In genomic region chr4:101035522-101035921, GRCh38 we compare ENCODE assay signal across 19 cellular contexts.
A peak's percentile ranks its signal among the peaks of the same experiment; 100 is the strongest.
DNase-seq lines count a peak whose midpoint lies in the region; ATAC-seq and TF ChIP-seq lines count a peak whose summit lies in the region.
"Had no signal": no experiment of that assay in that cellular context is flagged by ENCODE, and none has a peak within 500 bp of the region (broad histone marks: within the 10 kb centered on the region; RNA-seq: fewer than 3 reads in every experiment).

No MANE protein-coding gene starts in this region.

- H3K36me3 Mint-ChIP-seq in central memory CD8-positive, alpha-beta T cell (ENCODE audit: insufficient read depth): peaks cover 8% of the 10 kb centered on the region
- H3K36me3 Mint-ChIP-seq in neural progenitor cell: peaks cover 24% of the 10 kb centered on the region
- peaks cover 22% of the 10 kb centered on the region for H3K36me3 Mint-ChIP-seq in activated T-helper 2 cell treated with anti-CD3 and anti-CD28 coated beads, Interferon-gamma antibody, Interleukin-2, Interleukin-4, amounts not matched to agents 10 μg/mL and 5 μg/mL and 100 μg/mL, durations not matched to agents 14 hours and 24 hours and 36 hours (ENCODE audit: low read depth)

- no peaks in the 10 kb centered on the region for H3K9me3 ChIP-seq in neural progenitor cell (ENCODE audit: low read depth)
- no peaks in the 10 kb centered on the region for H3K9me3 ChIP-seq in right atrium auricular region

- intact Hi-C loops in activated T-helper 2 cell treated with anti-CD3 and anti-CD28 coated beads, Interferon-gamma antibody, Interleukin-2, Interleukin-4, amounts not matched to agents 10 μg/mL and 5 μg/mL and 100 μg/mL, durations not matched to agents 14 hours and 24 hours and 36 hours (cut with micrococcal nuclease): no loop called here

- H3K4me2 ChIP-seq in neural progenitor cell: no peak overlapping the region

- no peaks in the 10 kb centered on the region for H3K27me3 Mint-ChIP-seq in central memory CD8-positive, alpha-beta T cell
- no peaks in the 10 kb centered on the region for H3K27me3 Mint-ChIP-seq in neural progenitor cell (ENCODE audit: insufficient read depth, low read depth)
- no peaks in the 10 kb centered on the region for H3K27me3 Mint-ChIP-seq in activated T-helper 2 cell treated with anti-CD3 and anti-CD28 coated beads, Interferon-gamma antibody, Interleukin-2, Interleukin-4, amounts not matched to agents 10 μg/mL and 5 μg/mL and 100 μg/mL, durations not matched to agents 14 hours and 24 hours and 36 hours (ENCODE audit: low read depth)
- H3K27me3 Mint-ChIP-seq: CD4-positive, CD25-positive, alpha-beta regulatory T cell had no signal

- H3K27ac ChIP-seq in 22Rv1 (peak overlapping the region; percentile 59), neural progenitor cell (no peak overlapping the region), right atrium auricular region (no peak overlapping the region)

- no peak overlapping the region for H3K9ac ChIP-seq in neural progenitor cell

- H3K4me3 ChIP-seq in neural progenitor cell: no peak overlapping the region
- H3K4me3 ChIP-seq in right atrium auricular region: no peak overlapping the region

- peaks cover 43% of the 10 kb centered on the region for H3K4me1 Mint-ChIP-seq in central memory CD8-positive, alpha-beta T cell
- peaks cover 31% of the 10 kb centered on the region for H3K4me1 Mint-ChIP-seq in neural progenitor cell
- peaks cover 11% of the 10 kb centered on the region for H3K4me1 Mint-ChIP-seq in activated T-helper 2 cell treated with anti-CD3 and anti-CD28 coated beads, Interferon-gamma antibody, Interleukin-2, Interleukin-4, amounts not matched to agents 10 μg/mL and 5 μg/mL and 100 μg/mL, durations not matched to agents 14 hours and 24 hours and 36 hours (ENCODE audit: low read depth)

- DNase-seq in ELF-1 (ENCODE audit: low read depth, low spot score) (peak; percentile 12), neural progenitor cell (ENCODE audit: low spot score) (no peak), right atrium auricular region (ENCODE audit: low spot score) (no peak), NCI-H2029 (lab: John Stamatoyannopoulos, UW) (no peak)
- no peak for DNase-seq in central memory CD8-positive, alpha-beta T cell (ENCODE audit: low spot score in 2 of 2)
- DNase-seq in activated T-helper 2 cell treated with anti-CD3 and anti-CD28 coated beads, Interferon-gamma antibody, Interleukin-2, Interleukin-4, amounts not matched to agents 10 μg/mL and 5 μg/mL and 100 μg/mL, durations not matched to agents 14 hours and 24 hours and 36 hours (ENCODE audit: low spot score): no peak
- DNase-seq: CD4-positive, CD25-positive, alpha-beta regulatory T cell; COR-L47; DND-41; GOT3; KG1; NCI-H1105; NCI-H146; NCI-H2029 treated with DMSO at 0.1 percent for 48 hours; NCI-H345; NCI-H524; OCI-M1; Right ventricle myocardium superior had no signal

- H3K27me3 ChIP-seq in neural progenitor cell: no peaks in the 10 kb centered on the region
- H3K27me3 ChIP-seq in right atrium auricular region: no peaks in the 10 kb centered on the region

- no peak for ATAC-seq in central memory CD8-positive, alpha-beta T cell (replicated peaks; ENCODE audit: extremely low read depth, poor library complexity, severe bottlenecking)

- H4K20me1 ChIP-seq in neural progenitor cell (ENCODE audit: low read depth): no peaks in the 10 kb centered on the region

- no peaks in the 10 kb centered on the region for H3K79me2 ChIP-seq in neural progenitor cell (ENCODE audit: low read depth)

- no peak overlapping the region for H2AFZ ChIP-seq in neural progenitor cell (replicated peaks)

- peak overlapping the region; percentile 32 for H3K27ac Mint-ChIP-seq in central memory CD8-positive, alpha-beta T cell (ENCODE audit: low read depth)
- peak overlapping the region; percentile 0 for H3K27ac Mint-ChIP-seq in neural progenitor cell
- H3K27ac Mint-ChIP-seq in activated T-helper 2 cell treated with anti-CD3 and anti-CD28 coated beads, Interferon-gamma antibody, Interleukin-2, Interleukin-4, amounts not matched to agents 10 μg/mL and 5 μg/mL and 100 μg/mL, durations not matched to agents 14 hours and 24 hours and 36 hours: no peak overlapping the region

- H3K4me3 Mint-ChIP-seq in central memory CD8-positive, alpha-beta T cell: no peak overlapping the region
- H3K4me3 Mint-ChIP-seq in neural progenitor cell: no peak overlapping the region
- no peak overlapping the region for H3K4me3 Mint-ChIP-seq in activated T-helper 2 cell treated with anti-CD3 and anti-CD28 coated beads, Interferon-gamma antibody, Interleukin-2, Interleukin-4, amounts not matched to agents 10 μg/mL and 5 μg/mL and 100 μg/mL, durations not matched to agents 14 hours and 24 hours and 36 hours (ENCODE audit: low read depth)
- H3K4me3 Mint-ChIP-seq: CD4-positive, CD25-positive, alpha-beta regulatory T cell had no signal

- peaks cover 18% of the 10 kb centered on the region for H3F3A ChIP-seq in neural progenitor cell (ENCODE audit: low read depth)

- H3K9me3 Mint-ChIP-seq in central memory CD8-positive, alpha-beta T cell: no peaks in the 10 kb centered on the region
- H3K9me3 Mint-ChIP-seq in neural progenitor cell: peaks cover 4% of the 10 kb centered on the region
- peaks cover 4% of the 10 kb centered on the region for H3K9me3 Mint-ChIP-seq in activated T-helper 2 cell treated with anti-CD3 and anti-CD28 coated beads, Interferon-gamma antibody, Interleukin-2, Interleukin-4, amounts not matched to agents 10 μg/mL and 5 μg/mL and 100 μg/mL, durations not matched to agents 14 hours and 24 hours and 36 hours
- H3K9me3 Mint-ChIP-seq: CD4-positive, CD25-positive, alpha-beta regulatory T cell had no signal

- H3K36me3 ChIP-seq in neural progenitor cell (no peaks in the 10 kb centered on the region), right atrium auricular region (no peaks in the 10 kb centered on the region)

- TF ChIP-seq CTCF in 22Rv1 (IDR thresholded peaks at IDR 0.05) (no peak), neural progenitor cell (IDR thresholded peaks at IDR 0.05) (no peak), right atrium auricular region (IDR thresholded peaks at IDR 0.05) (no peak)

- H3K4me1 ChIP-seq in neural progenitor cell (peaks cover 39% of the 10 kb centered on the region), right atrium auricular region (no peaks in the 10 kb centered on the region)
